31 cellular contexts compared by ENCODE assay signal in genomic region chr10:21628023-21628422, GRCh38.
"Had no signal": no experiment of that assay in that cellular context is flagged by ENCODE, and none has a peak within 500 bp of the region (broad histone marks: within the 10 kb centered on the region; RNA-seq: fewer than 3 reads in every experiment).

No MANE protein-coding gene starts in this region.

- H3K9ac ChIP-seq: SK-N-SH had no signal

- H3K27ac Mint-ChIP-seq: activated B cell treated with CpG ODN at 0.5 μM for 24 hours; activated CD8-positive, alpha-beta T cell treated with anti-CD3 and anti-CD28 coated beads for 36 hours; activated naive CD8-positive, alpha-beta T cell treated with anti-CD3 and anti-CD28 coated beads, Interleukin-2, amount 10 ng/mL, durations not matched to agents 7 days and 5 days; activated T-cell treated with anti-CD3 and anti-CD28 coated beads, Interleukin-2, amount 50 U/mL, for 72 hours; activated T-helper 17 cell treated with anti-CD3 and anti-CD28 coated beads, Interleukin-2, amount 50 U/mL, for 72 hours; T-helper 1 cell treated with Interleukin-12 subunit alpha and Interleukin-12 subunit beta and Interleukin-4 antibody, amounts not matched to agents 30 μg/mL and 1 μg/mL, for 36 hours; T-helper 2 cell treated with Interferon-gamma antibody and Interleukin-4, amounts not matched to agents 5 μg/mL and 100 μg/mL, for 36 hours had no signal

- H3K27me3 Mint-ChIP-seq: activated B cell treated with CpG ODN at 0.5 μM for 24 hours; activated CD8-positive, alpha-beta T cell treated with anti-CD3 and anti-CD28 coated beads for 36 hours; activated naive CD8-positive, alpha-beta T cell treated with anti-CD3 and anti-CD28 coated beads, Interleukin-2, amount 10 ng/mL, durations not matched to agents 7 days and 5 days; activated T-helper 17 cell treated with anti-CD3 and anti-CD28 coated beads, Interleukin-2, amount 50 U/mL, for 72 hours had no signal

- H3K27me3 ChIP-seq: ascending aorta, SJSA1 had no signal

- DNase-seq: activated B cell treated with CpG ODN at 0.5 μM for 24 hours; activated CD4-positive, alpha-beta T cell treated with anti-CD3 and anti-CD28 coated beads for 48 hours; activated CD4-positive, alpha-beta T cell treated with anti-CD3 and anti-CD28 coated beads, Interleukin-2, amount 50 U/mL, for 4 hours; activated CD4-positive, CD25-positive, alpha-beta regulatory T cell treated with anti-CD3 and anti-CD28 coated beads, Interleukin-2, amount 50 U/mL, for 72 hours; activated CD8-positive, alpha-beta T cell treated with anti-CD3 and anti-CD28 coated beads for 36 hours; activated effector memory CD4-positive, alpha-beta T cell treated with anti-CD3 and anti-CD28 coated beads, Interleukin-2, amount 50 U/mL, for 16 hours; activated naive CD4-positive, alpha-beta T cell; activated naive CD4-positive, alpha-beta T cell treated with anti-CD3 and anti-CD28 coated beads, Interleukin-2, amount 50 U/mL, for 16 hours; activated naive CD8-positive, alpha-beta T cell treated with anti-CD3 and anti-CD28 coated beads, Interleukin-2, amount 10 ng/mL, durations not matched to agents 7 days and 5 days; activated T-cell treated with anti-CD3 and anti-CD28 coated beads, Interleukin-2, amount 50 U/mL, for 1 hour; activated T-cell treated with anti-CD3 and anti-CD28 coated beads, Interleukin-2, amount 50 U/mL, for 72 hours; amygdala; NCI-H1048; NCI-H1105 treated with DMSO at 0.1 percent for 48 hours; NCI-H1436; NCI-H1694; NCI-H1930; NCI-H2081 treated with DMSO at 0.1 percent for 48 hours; NCI-H226; NCI-H446 treated with DMSO at 0.1 percent for 48 hours; NCI-H524; NCI-H69; SHP77 treated with DMSO at 0.1 percent for 48 hours; SK-N-SH had no signal

- H3K4me1 ChIP-seq: ascending aorta, SJSA1 had no signal

- H3K4me2 ChIP-seq: SK-N-SH had no signal

- H3K9me3 ChIP-seq: ascending aorta, SJSA1, SK-N-SH had no signal

- H3K4me1 Mint-ChIP-seq: activated B cell treated with CpG ODN at 0.5 μM for 24 hours had no signal

- H3K4me3 Mint-ChIP-seq: activated B cell treated with CpG ODN at 0.5 μM for 24 hours; activated CD8-positive, alpha-beta T cell treated with anti-CD3 and anti-CD28 coated beads for 36 hours; activated naive CD8-positive, alpha-beta T cell treated with anti-CD3 and anti-CD28 coated beads, Interleukin-2, amount 10 ng/mL, durations not matched to agents 7 days and 5 days; activated T-cell treated with anti-CD3 and anti-CD28 coated beads, Interleukin-2, amount 50 U/mL, for 72 hours; activated T-helper 17 cell treated with anti-CD3 and anti-CD28 coated beads, Interleukin-2, amount 50 U/mL, for 72 hours; T-helper 1 cell treated with Interleukin-12 subunit alpha and Interleukin-12 subunit beta and Interleukin-4 antibody, amounts not matched to agents 30 μg/mL and 1 μg/mL, for 36 hours; T-helper 2 cell treated with Interferon-gamma antibody and Interleukin-4, amounts not matched to agents 5 μg/mL and 100 μg/mL, for 36 hours had no signal

- H3K27ac ChIP-seq: ascending aorta, SJSA1 had no signal

- H3K9me3 Mint-ChIP-seq: activated B cell treated with CpG ODN at 0.5 μM for 24 hours; activated CD8-positive, alpha-beta T cell treated with anti-CD3 and anti-CD28 coated beads for 36 hours; activated naive CD8-positive, alpha-beta T cell treated with anti-CD3 and anti-CD28 coated beads, Interleukin-2, amount 10 ng/mL, durations not matched to agents 7 days and 5 days; activated T-helper 17 cell treated with anti-CD3 and anti-CD28 coated beads, Interleukin-2, amount 50 U/mL, for 72 hours; T-helper 1 cell treated with Interleukin-12 subunit alpha and Interleukin-12 subunit beta and Interleukin-4 antibody, amounts not matched to agents 30 μg/mL and 1 μg/mL, for 36 hours; T-helper 2 cell treated with Interferon-gamma antibody and Interleukin-4, amounts not matched to agents 5 μg/mL and 100 μg/mL, for 36 hours had no signal

- FAIRE-seq: TTC549 had no signal

- ATAC-seq: activated CD8-positive, alpha-beta T cell treated with anti-CD3 and anti-CD28 coated beads for 36 hours; activated T-cell treated with anti-CD3 and anti-CD28 coated beads, Interleukin-2, amount 50 U/mL, for 72 hours; activated T-helper 17 cell treated with anti-CD3 and anti-CD28 coated beads, Interleukin-2, amount 50 U/mL, for 72 hours; Panc1 had no signal

- H3K4me3 ChIP-seq: ascending aorta, SJSA1 had no signal
